Comparison of ENCODE assay signal across 1 cellular context in genomic region chr3:88149516-88150362, GRCh38.
TF ChIP-seq lines count a peak whose summit lies in the region.

TSS of gene C3orf38 (plus strand) at chr3:88149959. CDS start at chr3:88150053, 94 bp downstream.

TF ChIP-seq in HepG2, 621 proteins besides CTCF, POLR2A, EP300 and RAD21 (continued from another document and continues in another):
- no peak for TF ChIP-seq IKZF4 (CRISPR knock-in tag; IDR thresholded peaks at IDR 0.05; ENCODE audit: borderline replicate concordance, low read depth, not compliant biosample characterization)
- peak; percentile 61; the same call in 1 of the 2 replicates for TF ChIP-seq DNMT1 (CRISPR knock-in tag; IDR thresholded peaks at IDR 0.05)
- no peak for TF ChIP-seq JARID2 (CRISPR knock-in tag; IDR thresholded peaks at IDR 0.05; ENCODE audit: insufficient replicate concordance)
- peak; percentile 93; the same call in 1 of the 2 replicates for TF ChIP-seq ZNF337 (CRISPR knock-in tag; IDR thresholded peaks at IDR 0.05; ENCODE audit: borderline replicate concordance, low read depth)
- no peak; the same call in 1 of the 2 replicates for TF ChIP-seq ZNF367 (CRISPR knock-in tag; IDR thresholded peaks at IDR 0.05; ENCODE audit: borderline replicate concordance)
- TF ChIP-seq ATF1 (CRISPR knock-in tag; IDR thresholded peaks at IDR 0.05): peak; percentile 29; the same call in 1 of the 2 replicates
- TF ChIP-seq ZNF644 (CRISPR knock-in tag; IDR thresholded peaks at IDR 0.05; ENCODE audit: low read depth): no peak
- peak; percentile 61 for TF ChIP-seq HDAC2 (CRISPR knock-in tag; IDR thresholded peaks at IDR 0.05)
- peak; percentile 46; the same call in 1 of the 2 replicates for TF ChIP-seq MXD3 (CRISPR knock-in tag; IDR thresholded peaks at IDR 0.05)
- TF ChIP-seq, protein P1, sequence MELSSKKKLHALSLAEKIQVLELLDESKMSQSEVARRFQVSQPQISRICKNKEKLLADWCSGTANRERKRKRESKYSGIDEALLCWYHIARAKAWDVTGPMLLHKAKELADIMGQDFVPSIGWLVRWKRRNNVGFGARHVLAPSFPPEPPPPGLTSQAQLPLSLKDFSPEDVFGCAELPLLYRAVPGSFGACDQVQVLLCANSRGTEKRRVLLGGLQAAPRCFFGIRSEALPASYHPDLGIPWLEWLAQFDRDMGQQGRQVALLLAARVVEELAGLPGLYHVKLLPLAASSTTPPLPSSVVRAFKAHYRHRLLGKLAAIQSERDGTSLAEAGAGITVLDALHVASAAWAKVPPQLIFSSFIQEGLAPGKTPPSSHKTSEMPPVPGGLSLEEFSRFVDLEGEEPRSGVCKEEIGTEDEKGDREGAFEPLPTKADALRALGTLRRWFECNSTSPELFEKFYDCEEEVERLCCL (CRISPR knock-in tag; IDR thresholded peaks at IDR 0.05; ENCODE audit: borderline replicate concordance): no peak
- no peak for TF ChIP-seq ZFP41 (CRISPR knock-in tag; IDR thresholded peaks at IDR 0.05; ENCODE audit: borderline replicate concordance)
- no peak for TF ChIP-seq ZNF724P (CRISPR knock-in tag; IDR thresholded peaks at IDR 0.05; ENCODE audit: borderline replicate concordance)
- peak; percentile 97 for TF ChIP-seq ZFY (CRISPR knock-in tag; IDR thresholded peaks at IDR 0.05)
- TF ChIP-seq ZSCAN20 (CRISPR knock-in tag; IDR thresholded peaks at IDR 0.05; ENCODE audit: borderline replicate concordance): 0 out of 2 replicates have a peak, but pooled peaks have one; percentile 41
- peak; percentile 18; the same call in 1 of the 2 replicates for TF ChIP-seq PRMT3 (CRISPR knock-in tag; IDR thresholded peaks at IDR 0.05; ENCODE audit: borderline replicate concordance, low read depth)
- TF ChIP-seq SAP130 (CRISPR knock-in tag; IDR thresholded peaks at IDR 0.05; ENCODE audit: low read depth): peak; percentile 93
- no peak for TF ChIP-seq ZNF382 (CRISPR knock-in tag; IDR thresholded peaks at IDR 0.05; ENCODE audit: borderline replicate concordance)
- TF ChIP-seq, protein P2, sequence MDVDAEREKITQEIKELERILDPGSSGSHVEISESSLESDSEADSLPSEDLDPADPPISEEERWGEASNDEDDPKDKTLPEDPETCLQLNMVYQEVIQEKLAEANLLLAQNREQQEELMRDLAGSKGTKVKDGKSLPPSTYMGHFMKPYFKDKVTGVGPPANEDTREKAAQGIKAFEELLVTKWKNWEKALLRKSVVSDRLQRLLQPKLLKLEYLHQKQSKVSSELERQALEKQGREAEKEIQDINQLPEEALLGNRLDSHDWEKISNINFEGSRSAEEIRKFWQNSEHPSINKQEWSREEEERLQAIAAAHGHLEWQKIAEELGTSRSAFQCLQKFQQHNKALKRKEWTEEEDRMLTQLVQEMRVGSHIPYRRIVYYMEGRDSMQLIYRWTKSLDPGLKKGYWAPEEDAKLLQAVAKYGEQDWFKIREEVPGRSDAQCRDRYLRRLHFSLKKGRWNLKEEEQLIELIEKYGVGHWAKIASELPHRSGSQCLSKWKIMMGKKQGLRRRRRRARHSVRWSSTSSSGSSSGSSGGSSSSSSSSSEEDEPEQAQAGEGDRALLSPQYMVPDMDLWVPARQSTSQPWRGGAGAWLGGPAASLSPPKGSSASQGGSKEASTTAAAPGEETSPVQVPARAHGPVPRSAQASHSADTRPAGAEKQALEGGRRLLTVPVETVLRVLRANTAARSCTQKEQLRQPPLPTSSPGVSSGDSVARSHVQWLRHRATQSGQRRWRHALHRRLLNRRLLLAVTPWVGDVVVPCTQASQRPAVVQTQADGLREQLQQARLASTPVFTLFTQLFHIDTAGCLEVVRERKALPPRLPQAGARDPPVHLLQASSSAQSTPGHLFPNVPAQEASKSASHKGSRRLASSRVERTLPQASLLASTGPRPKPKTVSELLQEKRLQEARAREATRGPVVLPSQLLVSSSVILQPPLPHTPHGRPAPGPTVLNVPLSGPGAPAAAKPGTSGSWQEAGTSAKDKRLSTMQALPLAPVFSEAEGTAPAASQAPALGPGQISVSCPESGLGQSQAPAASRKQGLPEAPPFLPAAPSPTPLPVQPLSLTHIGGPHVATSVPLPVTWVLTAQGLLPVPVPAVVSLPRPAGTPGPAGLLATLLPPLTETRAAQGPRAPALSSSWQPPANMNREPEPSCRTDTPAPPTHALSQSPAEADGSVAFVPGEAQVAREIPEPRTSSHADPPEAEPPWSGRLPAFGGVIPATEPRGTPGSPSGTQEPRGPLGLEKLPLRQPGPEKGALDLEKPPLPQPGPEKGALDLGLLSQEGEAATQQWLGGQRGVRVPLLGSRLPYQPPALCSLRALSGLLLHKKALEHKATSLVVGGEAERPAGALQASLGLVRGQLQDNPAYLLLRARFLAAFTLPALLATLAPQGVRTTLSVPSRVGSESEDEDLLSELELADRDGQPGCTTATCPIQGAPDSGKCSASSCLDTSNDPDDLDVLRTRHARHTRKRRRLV (CRISPR knock-in tag; IDR thresholded peaks at IDR 0.05): no peak
- TF ChIP-seq ZNF230 (CRISPR knock-in tag; IDR thresholded peaks at IDR 0.05): peak; percentile 95; the same call in 1 of the 2 replicates
- 0 out of 2 replicates have a peak, but pooled peaks have one; percentile 31 for TF ChIP-seq ZNF235 (CRISPR knock-in tag; IDR thresholded peaks at IDR 0.05; ENCODE audit: borderline replicate concordance)
- TF ChIP-seq ZNF607 (CRISPR knock-in tag; IDR thresholded peaks at IDR 0.05; ENCODE audit: borderline replicate concordance): peak; percentile 84
- TF ChIP-seq NR1H2 (CRISPR knock-in tag; IDR thresholded peaks at IDR 0.05; ENCODE audit: borderline replicate concordance, low read depth): no peak
- peak; percentile 50 for TF ChIP-seq HNRNPLL (IDR thresholded peaks at IDR 0.05; ENCODE audit: low read depth, low read length, poor library complexity, severe bottlenecking)
- TF ChIP-seq ZNF432 (CRISPR knock-in tag; IDR thresholded peaks at IDR 0.05; ENCODE audit: borderline replicate concordance): no peak
- peak; percentile 31; the same call in 1 of the 2 replicates for TF ChIP-seq TBX2 (CRISPR knock-in tag; IDR thresholded peaks at IDR 0.05; ENCODE audit: borderline replicate concordance)
- peak; percentile 46; the same call in 1 of the 2 replicates for TF ChIP-seq ZNF616 (CRISPR knock-in tag; IDR thresholded peaks at IDR 0.05; ENCODE audit: low read depth)
- TF ChIP-seq KMT2A (CRISPR knock-in tag; IDR thresholded peaks at IDR 0.05): peak; percentile 94
- peak; percentile 46; the same call in 1 of the 2 replicates for TF ChIP-seq FOSL2 (CRISPR knock-in tag; IDR thresholded peaks at IDR 0.05)
- peak; percentile 13; the same call in 1 of the 2 replicates for TF ChIP-seq ISL2 (CRISPR knock-in tag; IDR thresholded peaks at IDR 0.05)
- TF ChIP-seq SIX4 (CRISPR knock-in tag; IDR thresholded peaks at IDR 0.05): 0 out of 2 replicates have a peak, but pooled peaks have one; percentile 60
- TF ChIP-seq NR3C1 (CRISPR knock-in tag; IDR thresholded peaks at IDR 0.05): no peak
- TF ChIP-seq ZNF850 (CRISPR knock-in tag; conservative IDR thresholded peaks at IDR 0.05): no peak
- no peak for TF ChIP-seq ZNF251 (CRISPR knock-in tag; IDR thresholded peaks at IDR 0.05)
- peak; percentile 80 for TF ChIP-seq ZNF605 (CRISPR knock-in tag; IDR thresholded peaks at IDR 0.05)
- TF ChIP-seq HBP1 (CRISPR knock-in tag; IDR thresholded peaks at IDR 0.05; ENCODE audit: low read depth): peak; percentile 98
- TF ChIP-seq ZNF629 (CRISPR knock-in tag; conservative IDR thresholded peaks at IDR 0.05): no peak
- TF ChIP-seq FOXA3 (CRISPR knock-in tag; IDR thresholded peaks at IDR 0.05): peak; percentile 71
- TF ChIP-seq PPARG (CRISPR knock-in tag; conservative IDR thresholded peaks at IDR 0.05): peak; percentile 45; the same call in 1 of the 2 replicates
- no peak for TF ChIP-seq NR0B2 (CRISPR knock-in tag; IDR thresholded peaks at IDR 0.05)
- TF ChIP-seq, protein P3, sequence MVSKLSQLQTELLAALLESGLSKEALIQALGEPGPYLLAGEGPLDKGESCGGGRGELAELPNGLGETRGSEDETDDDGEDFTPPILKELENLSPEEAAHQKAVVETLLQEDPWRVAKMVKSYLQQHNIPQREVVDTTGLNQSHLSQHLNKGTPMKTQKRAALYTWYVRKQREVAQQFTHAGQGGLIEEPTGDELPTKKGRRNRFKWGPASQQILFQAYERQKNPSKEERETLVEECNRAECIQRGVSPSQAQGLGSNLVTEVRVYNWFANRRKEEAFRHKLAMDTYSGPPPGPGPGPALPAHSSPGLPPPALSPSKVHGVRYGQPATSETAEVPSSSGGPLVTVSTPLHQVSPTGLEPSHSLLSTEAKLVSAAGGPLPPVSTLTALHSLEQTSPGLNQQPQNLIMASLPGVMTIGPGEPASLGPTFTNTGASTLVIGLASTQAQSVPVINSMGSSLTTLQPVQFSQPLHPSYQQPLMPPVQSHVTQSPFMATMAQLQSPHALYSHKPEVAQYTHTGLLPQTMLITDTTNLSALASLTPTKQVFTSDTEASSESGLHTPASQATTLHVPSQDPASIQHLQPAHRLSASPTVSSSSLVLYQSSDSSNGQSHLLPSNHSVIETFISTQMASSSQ (IDR thresholded peaks at IDR 0.05; ENCODE audit: low read depth): no peak
- TF ChIP-seq, protein P3 (CRISPR knock-in tag; IDR thresholded peaks at IDR 0.05; ENCODE audit: borderline replicate concordance): peak; percentile 50; the same call in 1 of the 2 replicates
- TF ChIP-seq PAXIP1 (CRISPR knock-in tag; conservative IDR thresholded peaks at IDR 0.05): peak; percentile 66; the same call in 1 of the 2 replicates
- peak; percentile 94 for TF ChIP-seq ZNF740 (CRISPR knock-in tag; IDR thresholded peaks at IDR 0.05)
- no peak for TF ChIP-seq SYNCRIP (IDR thresholded peaks at IDR 0.05; ENCODE audit: insufficient read depth, low read depth, low read length)
- 0 out of 2 replicates have a peak, but pooled peaks have one; percentile 74 for TF ChIP-seq ZNF468 (CRISPR knock-in tag; IDR thresholded peaks at IDR 0.05)
- TF ChIP-seq ZNF564 (CRISPR knock-in tag; IDR thresholded peaks at IDR 0.05): 0 out of 2 replicates have a peak, but pooled peaks have one; percentile 20
